Comparison of ENCODE assay signal across 20 cellular contexts in genomic region chr11:85784480-85784879, GRCh38.
"Had no signal": no experiment of that assay in that cellular context is flagged by ENCODE, and none has a peak within 500 bp of the region (broad histone marks: within the 10 kb centered on the region; RNA-seq: fewer than 3 reads in every experiment).

No MANE protein-coding gene starts in this region.

- H3K9ac ChIP-seq: KMS-11 had no signal

- H3K27ac Mint-ChIP-seq: IgD-negative memory B cell had no signal

- H3K4me1 Mint-ChIP-seq: IgD-negative memory B cell had no signal

- H3K4me3 ChIP-seq: K562 had no signal

- H3K27ac ChIP-seq: HL-60, KMS-11, RWPE1 had no signal

- H3K4me3 Mint-ChIP-seq: IgD-negative memory B cell had no signal

- H3K4me2 ChIP-seq: KMS-11 had no signal

- ATAC-seq: K562 had no signal

- DNase-seq: Kasumi-1, MM.1S, MV-4-11, NCI-H1048, NCI-H1105, NCI-H1417, NCI-H1436 treated with DMSO at 0.1 percent for 48 hours, NCI-H1694, NCI-H187 treated with DMSO at 0.1 percent for 48 hours, NCI-H2029 treated with DMSO at 0.1 percent for 48 hours, NCI-H345, NCI-H524, NCI-H69, NCI-H774, SHP77 had no signal
